Comparison of ENCODE assay signal across 19 cellular contexts in genomic region chr7:30652132-30652531, GRCh38. TPM values are rescaled to one million over a fixed set of nuclear protein-coding genes. Genes with fewer than 3 reads are reported as not detected.
DNase-seq lines count a peak whose midpoint lies in the region; TF ChIP-seq lines count a peak whose summit lies in the region.
"Had no signal": no experiment of that assay in that cellular context is flagged by ENCODE, and none has a peak within 500 bp of the region (broad histone marks: within the 10 kb centered on the region; RNA-seq: fewer than 3 reads in every experiment).

No MANE protein-coding gene starts in this region.

- no peak overlapping the region for H3K4me3 Mint-ChIP-seq in chondrocyte (ENCODE audit: unreplicated experiment)
- H3K4me3 Mint-ChIP-seq: CD14-positive monocyte; CD8-positive, alpha-beta T cell; HFFc6 had no signal

- TF ChIP-seq POLR2A in sigmoid colon (IDR thresholded peaks at IDR 0.05): no peak

- H3K4me1 ChIP-seq in sigmoid colon: no peaks in the 10 kb centered on the region
- H3K4me1 ChIP-seq: A549, HAP-1 had no signal

- H3K4me1 Mint-ChIP-seq in chondrocyte (ENCODE audit: low read depth): no peaks in the 10 kb centered on the region
- H3K4me1 Mint-ChIP-seq: CD14-positive monocyte had no signal

- H3K9me3 ChIP-seq in sigmoid colon: no peaks in the 10 kb centered on the region
- H3K9me3 ChIP-seq: A549, BE2C, HAP-1 had no signal

- intact Hi-C loops in sigmoid colon (cut with DNase I): no loop called here

- 95% methylated on average over 7 of the region's 7 CpGs for WGBS in sigmoid colon, 2 donors

- H3K27ac ChIP-seq in sigmoid colon: no peak overlapping the region
- H3K27ac ChIP-seq: A549 had no signal

- no peaks in the 10 kb centered on the region for H3K27me3 ChIP-seq in sigmoid colon
- H3K27me3 ChIP-seq: BE2C had no signal

- TF ChIP-seq EP300 in sigmoid colon (IDR thresholded peaks at IDR 0.05): no peak

- H3K36me3 Mint-ChIP-seq in chondrocyte (ENCODE audit: low read depth): peaks cover 12% of the 10 kb centered on the region
- H3K36me3 Mint-ChIP-seq: CD8-positive, alpha-beta T cell had no signal

- no peaks in the 10 kb centered on the region for H3K27me3 Mint-ChIP-seq in chondrocyte (ENCODE audit: low read depth)

- no peak overlapping the region for H3K27ac Mint-ChIP-seq in chondrocyte (ENCODE audit: unreplicated experiment)
- H3K27ac Mint-ChIP-seq: CD14-positive monocyte; CD8-positive, alpha-beta T cell; HFFc6 had no signal

- no peaks in the 10 kb centered on the region for H3K9me3 Mint-ChIP-seq in chondrocyte (ENCODE audit: low read depth)
- H3K9me3 Mint-ChIP-seq: CD14-positive monocyte; CD8-positive, alpha-beta T cell; HFFc6 had no signal

- no peaks in the 10 kb centered on the region for H3K36me3 ChIP-seq in sigmoid colon
- H3K36me3 ChIP-seq: BE2C, HAP-1 had no signal

- TF ChIP-seq CTCF in chondrocyte (IDR thresholded peaks at IDR 0.05) (no peak), sigmoid colon (IDR thresholded peaks at IDR 0.05) (no peak)

- no peak overlapping the region for H3K4me3 ChIP-seq in sigmoid colon
- H3K4me3 ChIP-seq: A549, HAP-1 had no signal

- DNase-seq in activated CD8-positive, alpha-beta memory T cell treated with anti-CD3 and anti-CD28 coated beads, Interleukin-2, amount 50 U/mL, for 48 hours: peak; percentile 40
- DNase-seq in activated CD8-positive, alpha-beta memory T cell treated with anti-CD3 and anti-CD28 coated beads, Interleukin-2, amount 50 U/mL, for 4 hours: no peak
- DNase-seq in chondrocyte (ENCODE audit: low spot score): peak; percentile 75
- DNase-seq in sigmoid colon: peak; percentile 50
- no peak for DNase-seq in GM03348 (ENCODE audit: low spot score)
- no peak for DNase-seq in dermis blood vessel endothelial cell
- DNase-seq: BE2C, COR-L47, DMS153, DMS79 treated with DMSO at 0.1 percent for 48 hours, EL, GOT3, HFFc6 had no signal

RNA-seq across cellular contexts. Expression of gene CRHR2, which starts 30.1 kb away (rescaled TPM):
- total RNA-seq in chondrocyte (not detected in 3 replicates), sigmoid colon (not detected), dermis blood vessel endothelial cell (not detected in 2 replicates)
- polyA plus RNA-seq in sigmoid colon: under 1 TPM in 1 of 3 donors, not detected in 2; under 0.01 TPM
- total RNA-seq: HepG2, HFFc6 had no signal
- polyA plus RNA-seq: A549, AG04450, CD14-positive monocyte, HepG2 had no signal

RNA-seq across cellular contexts. Expression of gene GARS1, which starts 57.5 kb away (rescaled TPM):
- total RNA-seq in chondrocyte (224 to 583 TPM (median 581 TPM) in 3 replicates), sigmoid colon (10 to 100 TPM; 38.3 to 50.1 (median 45.2) TPM), dermis blood vessel endothelial cell (59.2 and 147 TPM in 2 replicates)
- 100 to 1,000 TPM in 1 of 3 donors, 10 to 100 TPM in 2; 55.5 to 109 (median 90.1) TPM for polyA plus RNA-seq in sigmoid colon

Comparison
In these comparisons a context has a peak if more than half of its experiments do, and no peak if none do; other contexts are left out.
1. DNase-seq: peak in activated CD8-positive, alpha-beta memory T cell treated with anti-CD3 and anti-CD28 coated beads, Interleukin-2, amount 50 U/mL, for 48 hours (single experiment), chondrocyte (single experiment) and sigmoid colon (single experiment); none in activated CD8-positive, alpha-beta memory T cell treated with anti-CD3 and anti-CD28 coated beads, Interleukin-2, amount 50 U/mL, for 4 hours (single experiment), GM03348 (single experiment) and dermis blood vessel endothelial cell (single experiment).